In genomic region chr7:158060216-158060615, GRCh38 we compare ENCODE assay signal across 27 cellular contexts.
"Had no signal": no experiment of that assay in that cellular context is flagged by ENCODE, and none has a peak within 500 bp of the region (broad histone marks: within the 10 kb centered on the region; RNA-seq: fewer than 3 reads in every experiment).

No MANE protein-coding gene starts in this region.

- H3K9me3 ChIP-seq: colonic mucosa, prostate gland, suprapubic skin, transverse colon had no signal

- H3K4me3 ChIP-seq: colonic mucosa, gastroesophageal sphincter, heart left ventricle, hepatocyte, prostate gland, suprapubic skin, transverse colon had no signal

- H3K27me3 Mint-ChIP-seq: dendritic cell treated with granulocyte-macrophage colony-stimulating factor and Interleukin-4, amounts not matched to agents 40 ng/mL and 50 ng/mL, for 4 days; stimulated activated naive CD8-positive, alpha-beta T cell treated with anti-CD3 and anti-CD28 coated beads, Interleukin-15, amount 100 ng/mL, for 72 hours had no signal

- DNase-seq: central memory CD4-positive, alpha-beta T cell; colonic mucosa; effector CD8-positive, alpha-beta T cell; endodermal cell; foreskin fibroblast; heart left ventricle; kidney glomerular epithelial cell; mesendoderm; small intestine; stimulated activated CD4-positive, alpha-beta T cell treated with anti-CD3 and anti-CD28 coated beads, Interleukin-12 subunit alpha, Interleukin-12 subunit beta, amount 100 ng/mL, for 4 hours; stimulated activated CD4-positive, alpha-beta T cell treated with anti-CD3 and anti-CD28 coated beads, Interleukin-1b, Interleukin-23, amount 100 ng/mL, for 48 hours; stimulated activated CD4-positive, alpha-beta T cell treated with anti-CD3 and anti-CD28 coated beads, Interleukin-4, amount 100 ng/mL, for 1 hour; stimulated activated CD8-positive, alpha-beta memory T cell treated with anti-CD3 and anti-CD28 coated beads, Interleukin-4, amount 100 ng/mL, for 48 hours; stimulated activated naive CD4-positive, alpha-beta T cell; stimulated activated naive CD8-positive, alpha-beta T cell treated with anti-CD3 and anti-CD28 coated beads, Interleukin-15, amount 100 ng/mL, for 72 hours; transverse colon had no signal

- H3K27me3 ChIP-seq: colonic mucosa, hepatocyte, suprapubic skin, transverse colon had no signal

- H3K4me3 Mint-ChIP-seq: dendritic cell treated with granulocyte-macrophage colony-stimulating factor and Interleukin-4, amounts not matched to agents 40 ng/mL and 50 ng/mL, for 4 days; endodermal cell; naive thymus-derived CD8-positive, alpha-beta T cell; neural crest cell; stimulated activated naive CD8-positive, alpha-beta T cell treated with anti-CD3 and anti-CD28 coated beads, Interleukin-15, amount 100 ng/mL, for 72 hours had no signal

- H3K4me1 ChIP-seq: colonic mucosa, gastroesophageal sphincter, heart left ventricle, parathyroid adenoma, prostate gland, suprapubic skin, transverse colon had no signal

- H3K36me3 ChIP-seq: colonic mucosa, gastroesophageal sphincter, heart left ventricle, prostate gland, suprapubic skin, transverse colon had no signal

- H3K27ac Mint-ChIP-seq: dendritic cell treated with granulocyte-macrophage colony-stimulating factor and Interleukin-4, amounts not matched to agents 40 ng/mL and 50 ng/mL, for 4 days; endodermal cell; naive thymus-derived CD8-positive, alpha-beta T cell; stimulated activated naive CD8-positive, alpha-beta T cell treated with anti-CD3 and anti-CD28 coated beads, Interleukin-15, amount 100 ng/mL, for 72 hours had no signal

- H3K36me3 Mint-ChIP-seq: naive thymus-derived CD8-positive, alpha-beta T cell had no signal

- ATAC-seq: esophagus mucosa; gastroesophageal sphincter; heart left ventricle; naive thymus-derived CD8-positive, alpha-beta T cell; right cardiac atrium; stimulated activated naive CD8-positive, alpha-beta T cell treated with anti-CD3 and anti-CD28 coated beads, Interleukin-15, amount 100 ng/mL, for 72 hours had no signal

- H3K9me3 Mint-ChIP-seq: dendritic cell treated with granulocyte-macrophage colony-stimulating factor and Interleukin-4, amounts not matched to agents 40 ng/mL and 50 ng/mL, for 4 days; naive thymus-derived CD8-positive, alpha-beta T cell; neural crest cell; stimulated activated naive CD8-positive, alpha-beta T cell treated with anti-CD3 and anti-CD28 coated beads, Interleukin-15, amount 100 ng/mL, for 72 hours had no signal

- H3K4me1 Mint-ChIP-seq: endodermal cell; naive thymus-derived CD8-positive, alpha-beta T cell; stimulated activated naive CD8-positive, alpha-beta T cell treated with anti-CD3 and anti-CD28 coated beads, Interleukin-15, amount 100 ng/mL, for 72 hours had no signal

- H3K27ac ChIP-seq: colonic mucosa, epithelial cell of prostate, gastroesophageal sphincter, heart left ventricle, hepatocyte, parathyroid adenoma, prostate gland, suprapubic skin, transverse colon had no signal
